Comparison of ENCODE assay signal across 11 cellular contexts in genomic region chr2:136125226-136125625, GRCh38. TPM values are rescaled to one million over a fixed set of nuclear protein-coding genes. Genes with fewer than 3 reads are reported as not detected.
DNase-seq lines count a peak whose midpoint lies in the region; ATAC-seq and TF ChIP-seq lines count a peak whose summit lies in the region.
"Had no signal": no experiment of that assay in that cellular context is flagged by ENCODE, and none has a peak within 500 bp of the region (broad histone marks: within the 10 kb centered on the region; RNA-seq: fewer than 3 reads in every experiment).

No MANE protein-coding gene starts in this region.

- POLR2A ChIA-PET in T-cell (lab: Charles Lee): interaction anchor here (0.6 to 4.7 kb wide), 11 partner anchors 9 to 202 kb away, joined by 3 to 64 read pairs (median 4); no protein-coding TSS in a partner anchor

- in situ Hi-C loops in KBM-7 (cut with MboI; ENCODE audit: low pct_unique_long_range_greater_than_20kb, low sequenced_read_pairs): no loop called here

- H3F3A ChIP-seq in DOHH2 (ENCODE audit: control insufficient read depth, insufficient read depth): peaks cover 10% of the 10 kb centered on the region

- CTCF ChIA-PET in T-cell (lab: Charles Lee): interaction anchor here in 1 of 2 donors (0.6 to 0.9 kb wide), 2 partner anchors 255 to 257 kb away, joined by 3 read pairs; no protein-coding TSS in a partner anchor

- H3K27me3 ChIP-seq in BLaER1 (peaks cover 10% of the 10 kb centered on the region; the same call in 1 of the 2 replicates), DOHH2 (ENCODE audit: control insufficient read depth, low read length) (peaks cover 11% of the 10 kb centered on the region), H7 (ENCODE audit: control insufficient read depth, insufficient read depth, low read length) (no peaks in the 10 kb centered on the region)

- no peaks in the 10 kb centered on the region for H3K9me2 ChIP-seq in DOHH2 (replicated peaks; ENCODE audit: control insufficient read depth, low read length)

- H3K4me1 Mint-ChIP-seq in T-cell: peaks cover 97 to 99% (median 99%) of the 10 kb centered on the region in 3 donors

- no peaks in the 10 kb centered on the region for H3K36me3 ChIP-seq in BLaER1
- H3K36me3 ChIP-seq in DOHH2 (ENCODE audit: control insufficient read depth, low read length): no peaks in the 10 kb centered on the region
- no peaks in the 10 kb centered on the region for H3K36me3 ChIP-seq in H7 (replicated peaks; ENCODE audit: control insufficient read depth, insufficient read depth, low read length)

- peak overlapping the region; percentile 87 for H3K4me2 ChIP-seq in BLaER1
- peak overlapping the region; percentile 42 for H3K4me2 ChIP-seq in DOHH2 (ENCODE audit: low read length)

- peak overlapping the region; percentile 96 to 97 for H3K27ac Mint-ChIP-seq in T-cell

- H3K4me1 ChIP-seq in BLaER1: peaks cover 75% of the 10 kb centered on the region
- peaks cover 93% of the 10 kb centered on the region for H3K4me1 ChIP-seq in DOHH2 (ENCODE audit: control insufficient read depth, low read length)

- no peaks in the 10 kb centered on the region for H3K27me3 Mint-ChIP-seq in T-cell

- H3K36me3 Mint-ChIP-seq in T-cell: no peaks in the 10 kb centered on the region

- ATAC-seq in T-cell (replicated peaks in 1 of 4): no peak
- ATAC-seq in HG03025 (IDR thresholded peaks at IDR 0.05; ENCODE audit: low FRiP score, unreplicated experiment): no peak
- no peak for ATAC-seq in GM18505 (IDR thresholded peaks at IDR 0.05; ENCODE audit: unreplicated experiment)

- H3K9me3 ChIP-seq in BLaER1 (no peaks in the 10 kb centered on the region; the same call in 1 of the 2 replicates), DOHH2 (ENCODE audit: control insufficient read depth, insufficient read depth, low read length) (no peaks in the 10 kb centered on the region)

- H3K27ac ChIP-seq in BLaER1: no peak overlapping the region
- no peak overlapping the region for H3K27ac ChIP-seq in DOHH2 (ENCODE audit: low read depth, low read length)
- H3K27ac ChIP-seq: VCaP had no signal

- TF ChIP-seq CTCF in DOHH2 (IDR thresholded peaks at IDR 0.05; ENCODE audit: low read depth, low read length, poor library complexity, severe bottlenecking): no peak

- H3K9ac ChIP-seq in BLaER1: no peak overlapping the region

- no peak overlapping the region for H3K4me3 ChIP-seq in BLaER1
- H3K4me3 ChIP-seq in DOHH2 (ENCODE audit: low read length): peak overlapping the region; percentile 11; the same call in 1 of the 2 replicates
- H3K4me3 ChIP-seq in H7 (ENCODE audit: insufficient read depth, low read depth, low read length): no peak overlapping the region
- H3K4me3 ChIP-seq: skin epidermis had no signal

- peak in 1 of 34 experiments; percentile 19 for DNase-seq in T-cell
- DNase-seq in islet precursor cell: peak; percentile 74
- DNase-seq in H7: no peak
- DNase-seq in KBM-7: no peak
- DNase-seq: NCI-H2171 had no signal

- H3K79me2 ChIP-seq in DOHH2 (ENCODE audit: control insufficient read depth, low read length): no peaks in the 10 kb centered on the region

- peaks cover 0 to 3% (median 0%) of the 10 kb centered on the region in 3 donors for H3K9me3 Mint-ChIP-seq in T-cell

- H4K20me1 ChIP-seq in BLaER1: no peaks in the 10 kb centered on the region
- H4K20me1 ChIP-seq in DOHH2 (ENCODE audit: control insufficient read depth, insufficient read depth, low read depth, low read length): no peaks in the 10 kb centered on the region

- TF ChIP-seq POLR2A in GM18505 (IDR thresholded peaks at IDR 0.05; ENCODE audit: borderline replicate concordance, extremely low read depth, insufficient read depth, insufficient read length): no peak

- H3K4me3 Mint-ChIP-seq in T-cell: peak overlapping the region; percentile 56 to 69 (median 58)

RNA-seq across cellular contexts. Expression of gene CXCR4, which starts 7.3 kb away (rescaled TPM):
- 1,000 to 10,000 TPM in 2 of 5 donors, 100 to 1,000 TPM in 3; 274 to 1,514 (median 326) TPM for total RNA-seq in T-cell
- 9.6 and 62.1 TPM in 2 replicates for total RNA-seq in H7 (2014; rRNA removed; shearing (Covaris generic))
